In the genomic region with DNA sequence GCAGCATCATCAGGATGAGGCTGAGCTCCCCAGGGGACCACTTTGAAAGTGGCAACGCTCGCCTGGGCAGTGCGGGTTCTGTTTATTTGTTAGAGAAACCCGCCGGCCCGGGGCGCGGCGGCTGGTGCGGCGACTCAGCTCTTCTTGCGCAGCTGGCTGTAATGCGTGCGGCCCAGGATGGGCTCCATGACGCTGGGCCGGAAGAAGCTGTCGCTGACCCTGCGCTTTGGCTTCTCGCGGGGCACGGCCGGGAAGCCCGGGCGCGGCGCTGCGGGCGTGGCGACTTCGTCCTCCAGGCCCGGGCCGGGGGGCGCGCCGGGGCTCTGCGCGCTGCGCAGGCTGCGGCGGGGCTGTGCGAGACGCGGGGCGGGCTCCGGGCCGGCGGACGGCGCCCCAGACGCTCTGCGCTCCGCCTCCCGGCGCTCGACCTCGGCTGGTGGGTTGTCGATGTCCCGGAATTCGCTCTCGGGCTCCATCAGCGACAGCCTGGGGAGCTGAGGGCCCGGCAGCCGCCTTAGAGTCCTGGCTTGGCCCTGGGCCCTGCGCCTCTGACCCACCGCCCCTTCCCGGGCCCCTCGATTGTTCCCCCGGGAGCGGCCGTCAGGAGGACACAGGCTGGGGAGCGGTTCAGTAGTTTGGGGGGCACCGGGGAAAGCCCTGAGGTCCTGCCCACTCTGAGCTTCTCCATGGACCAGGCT, we compare ENCODE assay signal across 9 cellular contexts. TPM values are rescaled to one million over a fixed set of nuclear protein-coding genes. Genes with fewer than 3 reads are reported as not detected.
DNase-seq lines count a peak whose midpoint lies in the region; ATAC-seq and TF ChIP-seq lines count a peak whose summit lies in the region.
"Had no signal": no experiment of that assay in that cellular context is flagged by ENCODE, and none has a peak within 500 bp of the region (broad histone marks: within the 10 kb centered on the region; RNA-seq: fewer than 3 reads in every experiment).

No MANE protein-coding gene starts in this region.

- ATAC-seq in upper lobe of left lung (ENCODE audit: low FRiP score in 2 of 2): peak in 1 of 2 donors; percentile 87

- H3K4me1 ChIP-seq in ectodermal cell (ENCODE audit: control insufficient read depth, insufficient read depth, low read length) (peaks cover 11% of the 10 kb centered on the region), upper lobe of left lung (peaks cover 0 to 23% (median 17%) of the 10 kb centered on the region in 4 donors)
- peaks cover 4% of the 10 kb centered on the region for H3K4me1 ChIP-seq in effector memory CD4-positive, alpha-beta T cell (ENCODE audit: control insufficient read depth, insufficient read depth, low read length, poor library complexity, severe bottlenecking)

- H3K36me3 ChIP-seq in ectodermal cell (ENCODE audit: control insufficient read depth, insufficient read depth, low read length) (no peaks in the 10 kb centered on the region), upper lobe of left lung (no peaks in the 10 kb centered on the region)
- no peaks in the 10 kb centered on the region for H3K36me3 ChIP-seq in effector memory CD4-positive, alpha-beta T cell (ENCODE audit: control insufficient read depth, insufficient read depth, low read length)

- TF ChIP-seq POLR2A in upper lobe of left lung (IDR thresholded peaks at IDR 0.05): peak in 1 of 4 donors; percentile 21

- H3K9me3 ChIP-seq in ectodermal cell (ENCODE audit: control insufficient read depth, low read length) (no peaks in the 10 kb centered on the region), upper lobe of left lung (no peaks in the 10 kb centered on the region)
- H3K9me3 ChIP-seq in effector memory CD4-positive, alpha-beta T cell (ENCODE audit: control insufficient read depth, low read length): no peaks in the 10 kb centered on the region

- TF ChIP-seq EP300 in upper lobe of left lung (IDR thresholded peaks at IDR 0.05): no peak

- H3K4me3 ChIP-seq in ectodermal cell (ENCODE audit: insufficient read depth, low read depth, low read length) (peak overlapping the region; percentile 38), upper lobe of left lung (peak overlapping the region in 3 of 4 donors; percentile 49 to 54 (median 50))
- H3K4me3 ChIP-seq in effector memory CD4-positive, alpha-beta T cell (ENCODE audit: insufficient read depth, low read depth, low read length, poor library complexity, severe bottlenecking): no peak overlapping the region

- DNase-seq in NCI-H82 (lab: John Stamatoyannopoulos, UW) (peak; percentile 38), NCI-H82 treated with DMSO at 0.1 percent for 48 hours (lab: John Stamatoyannopoulos, UW; ENCODE audit: unreplicated experiment) (no peak), NOMO-1 treated with DMSO at 0.1 percent for 48 hours (lab: John Stamatoyannopoulos, UW; ENCODE audit: unreplicated experiment) (peak; percentile 40), lung microvascular endothelial cell (ENCODE audit: low read depth in 2 of 2) (peak; percentile 53 to 65), upper lobe of left lung (peak; percentile 46 to 93), amniotic stem cell (lab: John Stamatoyannopoulos, UW) (no peak)
- DNase-seq in effector memory CD4-positive, alpha-beta T cell: no peak

- H3K27me3 ChIP-seq in ectodermal cell (ENCODE audit: control insufficient read depth, insufficient read depth, low read length, poor library complexity, severe bottlenecking) (peaks cover 40% of the 10 kb centered on the region), upper lobe of left lung (no peaks in the 10 kb centered on the region)
- no peaks in the 10 kb centered on the region for H3K27me3 ChIP-seq in effector memory CD4-positive, alpha-beta T cell (replicated peaks; ENCODE audit: control insufficient read depth, insufficient read depth, low read length, poor library complexity, severe bottlenecking)

- no peak for TF ChIP-seq CTCF in upper lobe of left lung (IDR thresholded peaks at IDR 0.05)

- WGBS in ectodermal cell, 2 experiments: 4 to 5% methylated on average over 72 of the region's 72 CpGs
- WGBS in upper lobe of left lung, 2 donors: 1 to 7% methylated on average over 17 to 24 of the region's 72 CpGs

- no peak overlapping the region for H3K27ac ChIP-seq in ectodermal cell (ENCODE audit: insufficient read depth, low read depth, low read length, poor library complexity, severe bottlenecking)
- H3K27ac ChIP-seq in upper lobe of left lung: peak overlapping the region; percentile 57 to 82 (median 78)
- H3K27ac ChIP-seq in effector memory CD4-positive, alpha-beta T cell (ENCODE audit: insufficient read depth, low read length, poor library complexity, severe bottlenecking): no peak overlapping the region
- H3K27ac ChIP-seq: C4-2B had no signal

RNA-seq across cellular contexts. Expression of a gene that starts 10.3 kb away (rescaled TPM):
- polyA plus RNA-seq in ectodermal cell (2013, experiment 1 of 4): 12.3 TPM
- 13.3 TPM for polyA plus RNA-seq in ectodermal cell (2013, experiment 2 of 4)
- polyA plus RNA-seq in ectodermal cell (2013, experiment 3 of 4): 9.9 TPM
- polyA plus RNA-seq in ectodermal cell (2013, experiment 4 of 4): 11.6 TPM
- total RNA-seq in lung microvascular endothelial cell (0.40 and 1.1 TPM in 2 replicates), upper lobe of left lung (1 to 10 TPM; 1.4 to 4.7 (median 3.2) TPM)

RNA-seq across cellular contexts. Expression of a gene that starts 13.6 kb away (rescaled TPM):
- polyA plus RNA-seq in ectodermal cell (2013, experiment 1 of 4): 0.26 TPM
- 0.12 TPM for polyA plus RNA-seq in ectodermal cell (2013, experiment 2 of 4)
- 0.27 TPM for polyA plus RNA-seq in ectodermal cell (2013, experiment 3 of 4)
- 0.28 TPM for polyA plus RNA-seq in ectodermal cell (2013, experiment 4 of 4)
- total RNA-seq in lung microvascular endothelial cell (under 0.01 TPM in 1 of 2 replicates, not detected in the other), upper lobe of left lung (1 to 10 TPM in 3 of 6 donors, under 1 TPM in 2, not detected in 1; 0.29 to 3.8 (median 1.1) TPM)

RNA-seq across cellular contexts. Expression of a gene that starts 25.0 kb away (rescaled TPM):
- 6.6 TPM for polyA plus RNA-seq in ectodermal cell (2013, experiment 1 of 4)
- 5.5 TPM for polyA plus RNA-seq in ectodermal cell (2013, experiment 2 of 4)
- 5.9 TPM for polyA plus RNA-seq in ectodermal cell (2013, experiment 3 of 4)
- polyA plus RNA-seq in ectodermal cell (2013, experiment 4 of 4): 6.2 TPM
- total RNA-seq in lung microvascular endothelial cell: 3.7 and 3.8 TPM in 2 replicates
- total RNA-seq in upper lobe of left lung: 10 to 100 TPM in 1 of 6 donors, 1 to 10 TPM in 5; 4.4 to 18.7 (median 6.7) TPM

RNA-seq across cellular contexts. Expression of a gene that starts 25.0 kb away (rescaled TPM):
- 0.41 TPM for polyA plus RNA-seq in ectodermal cell (2013, experiment 1 of 4)
- polyA plus RNA-seq in ectodermal cell (2013, experiment 2 of 4): 0.44 TPM
- polyA plus RNA-seq in ectodermal cell (2013, experiment 3 of 4): 0.32 TPM
- 0.61 TPM for polyA plus RNA-seq in ectodermal cell (2013, experiment 4 of 4)
- total RNA-seq in lung microvascular endothelial cell: not detected in 2 replicates
- 1 to 10 TPM in 4 of 6 donors, under 1 TPM in 2; 0.31 to 7.2 (median 1.9) TPM for total RNA-seq in upper lobe of left lung

Comparison
In these comparisons a context has a peak if more than half of its experiments do, and no peak if none do; other contexts are left out.
1. DNase-seq: peak in NCI-H82 (single experiment), NOMO-1 treated with DMSO at 0.1 percent for 48 hours (single experiment), lung microvascular endothelial cell (2 of 2) and upper lobe of left lung (2 of 2); none in NCI-H82 treated with DMSO at 0.1 percent for 48 hours (single experiment), amniotic stem cell (single experiment) and effector memory CD4-positive, alpha-beta T cell (0 of 3).
2. H3K27ac ChIP-seq: peak in upper lobe of left lung (4 of 4); none in ectodermal cell (single experiment) and effector memory CD4-positive, alpha-beta T cell (single experiment).